In genomic region chr6:149723771-149724417, GRCh38 we compare ENCODE assay signal across 8 cellular contexts. TPM values are rescaled to one million over a fixed set of nuclear protein-coding genes. Genes with fewer than 3 reads are reported as not detected.
DNase-seq lines count a peak whose midpoint lies in the region; ATAC-seq and TF ChIP-seq lines count a peak whose summit lies in the region.

No MANE protein-coding gene starts in this region.

- TF ChIP-seq RAD21 in HCT116 (IDR thresholded peaks at IDR 0.05; ENCODE audit: low read depth): peak; percentile 78

- H3K27me3 ChIP-seq in HCT116 (ENCODE audit: insufficient read depth, low read length): no peaks in the 10 kb centered on the region

- CTCF ChIA-PET in HCT116 (lab: Charles Lee): no interaction called here
- CTCF ChIA-PET in activated CD4-positive, alpha-beta T cell treated with anti-CD3 and anti-CD28 coated beads, Interleukin-2, amount 10 ng/mL, durations not matched to agents 7 days and 5 days (lab: Charles Lee): interaction anchor here (1.5 kb wide), 1 partner anchor 10 kb away, joined by 5 read pairs; no protein-coding TSS in a partner anchor

- H4K20me1 ChIP-seq in HCT116 (ENCODE audit: insufficient read depth): 0 out of 2 replicates have a peak, but pooled peaks cover 5% of the 10 kb centered on the region

- H3K79me2 ChIP-seq in HCT116 (ENCODE audit: insufficient read depth, low read length): no peaks in the 10 kb centered on the region

- no peak overlapping the region for H3K4me3 Mint-ChIP-seq in activated CD4-positive, alpha-beta T cell treated with anti-CD3 and anti-CD28 coated beads, Interleukin-2, amount 10 ng/mL, durations not matched to agents 7 days and 5 days
- no peak overlapping the region for H3K4me3 Mint-ChIP-seq in natural killer cell

- ATAC-seq in HCT116 (peak; percentile 96), natural killer cell (peak; percentile 80 to 95 (median 87)), HG03196 (IDR thresholded peaks at IDR 0.05; ENCODE audit: unreplicated experiment) (no peak), GM18519 (IDR thresholded peaks at IDR 0.05; ENCODE audit: low FRiP score, unreplicated experiment) (no peak)

- no peak overlapping the region for H3K4me2 ChIP-seq in HCT116 (ENCODE audit: low read length)

- no peak overlapping the region for H3K4me3 ChIP-seq in HCT116 (replicated peaks in 1 of 2; ENCODE audit: low read depth in 1 of 2, low read length in 2 of 2)

- no peak overlapping the region for H2AFZ ChIP-seq in HCT116 (ENCODE audit: low read depth, low read length, poor library complexity, severe bottlenecking)

- BruUV-seq in HCT116 (replicated peaks; lab: Mats Ljungman, UMichigan): no TSS peak

- no peaks in the 10 kb centered on the region for H3K9me3 ChIP-seq in HCT116 (ENCODE audit: control insufficient read depth in 1 of 2, insufficient read depth in 1 of 2, low read depth in 1 of 2, low read length in 2 of 2)

- no peak overlapping the region for H3K27ac Mint-ChIP-seq in activated CD4-positive, alpha-beta T cell treated with anti-CD3 and anti-CD28 coated beads, Interleukin-2, amount 10 ng/mL, durations not matched to agents 7 days and 5 days
- H3K27ac Mint-ChIP-seq in natural killer cell: peak overlapping the region in 1 of 2 donors; percentile 19

- peak; percentile 71 for DNase-seq in Caki2 (ENCODE audit: low read depth)
- DNase-seq in HCT116 (ENCODE audit: low read depth, low spot score): peak; percentile 60
- DNase-seq in NCI-H526 (lab: John Stamatoyannopoulos, UW): peak; percentile 46 to 60
- DNase-seq in activated CD4-positive, alpha-beta T cell treated with anti-CD3 and anti-CD28 coated beads, Interleukin-2, amount 10 ng/mL, durations not matched to agents 7 days and 5 days: peak; percentile 64
- DNase-seq in erythroblast (lab: John Stamatoyannopoulos, UW): peak; percentile 82 to 83
- no peak for DNase-seq in natural killer cell

- H3K36me3 Mint-ChIP-seq in activated CD4-positive, alpha-beta T cell treated with anti-CD3 and anti-CD28 coated beads, Interleukin-2, amount 10 ng/mL, durations not matched to agents 7 days and 5 days (ENCODE audit: low read depth): peaks cover 44% of the 10 kb centered on the region
- peaks cover 7% of the 10 kb centered on the region for H3K36me3 Mint-ChIP-seq in natural killer cell

- peaks cover 16 to 22% of the 10 kb centered on the region in 2 experiments; a peak in 2 of 4 replicates for H3K36me3 ChIP-seq in HCT116 (ENCODE audit: control insufficient read depth in 1 of 2, insufficient read depth in 2 of 2, low read length in 2 of 2)

- TF ChIP-seq POLR2A in HCT116 (IDR thresholded peaks at IDR 0.05; ENCODE audit: borderline replicate concordance, extremely low read depth, insufficient read depth, insufficient read length): no peak
- TF ChIP-seq POLR2A in erythroblast (IDR thresholded peaks at IDR 0.05; ENCODE audit: low read length): no peak

- H3K4me1 ChIP-seq in HCT116 (ENCODE audit: control insufficient read depth in 1 of 2, insufficient read depth in 2 of 2, low read length in 2 of 2): peaks cover 0 to under 1% of the 10 kb centered on the region in 2 experiments; a peak in 1 of 4 replicates

- peak; percentile 77 to 85 (median 81) for TF ChIP-seq CTCF in HCT116 (IDR thresholded peaks at IDR 0.05 in 2 of 3, conservative IDR thresholded peaks at IDR 0.05 in 1 of 3; ENCODE audit: borderline replicate concordance in 1 of 3, insufficient read depth in 1 of 3, low read depth in 2 of 3, low read length in 2 of 3)
- peak; percentile 55 for TF ChIP-seq CTCF in natural killer cell (IDR thresholded peaks at IDR 0.05)

- no peaks in the 10 kb centered on the region for H3K27me3 Mint-ChIP-seq in activated CD4-positive, alpha-beta T cell treated with anti-CD3 and anti-CD28 coated beads, Interleukin-2, amount 10 ng/mL, durations not matched to agents 7 days and 5 days
- no peaks in the 10 kb centered on the region for H3K27me3 Mint-ChIP-seq in natural killer cell (ENCODE audit: low read depth in 2 of 2)

- H3K9me3 Mint-ChIP-seq in activated CD4-positive, alpha-beta T cell treated with anti-CD3 and anti-CD28 coated beads, Interleukin-2, amount 10 ng/mL, durations not matched to agents 7 days and 5 days: no peaks in the 10 kb centered on the region
- H3K9me3 Mint-ChIP-seq in natural killer cell: no peaks in the 10 kb centered on the region

- in situ Hi-C loops in Caki2 (cut with HindIII; ENCODE audit: low pct_unique_long_range_greater_than_20kb, low sequenced_read_pairs): no loop called here

- H3K9me2 ChIP-seq in HCT116 (ENCODE audit: insufficient read depth): no peaks in the 10 kb centered on the region

- RAD21 ChIA-PET in HCT116 (lab: Charles Lee; ENCODE audit: low non-redundant PET in 1 of 2, low total read pairs in 2 of 2, uncharacterized antibody in 2 of 2, unreplicated experiment in 2 of 2): interaction anchor here in 1 of 2 experiments (1.0 kb wide), 1 partner anchor 293 kb away, joined by 3 read pairs; no protein-coding TSS in a partner anchor

- intact Hi-C loops in HCT116 (cut with micrococcal nuclease): loop anchor here (1.0 to 5.0 kb wide), 2 partner anchors 202 to 293 kb away; no protein-coding TSS in a partner anchor
- intact Hi-C loops in natural killer cell (cut with micrococcal nuclease): no loop called here

- no peak overlapping the region for H3K27ac ChIP-seq in HCT116 (ENCODE audit: low read depth, low read length)

- peaks cover 33% of the 10 kb centered on the region for H3K4me1 Mint-ChIP-seq in activated CD4-positive, alpha-beta T cell treated with anti-CD3 and anti-CD28 coated beads, Interleukin-2, amount 10 ng/mL, durations not matched to agents 7 days and 5 days
- H3K4me1 Mint-ChIP-seq in natural killer cell: peaks cover 16 to 17% of the 10 kb centered on the region in 2 donors

- H3K9ac ChIP-seq in HCT116 (ENCODE audit: low read length): no peak overlapping the region

- POLR2A ChIA-PET in HCT116 (lab: Charles Lee): no interaction called here
- POLR2A ChIA-PET in activated CD4-positive, alpha-beta T cell treated with anti-CD3 and anti-CD28 coated beads, Interleukin-2, amount 10 ng/mL, durations not matched to agents 7 days and 5 days (lab: Charles Lee): no interaction called here

TF ChIP-seq in HCT116, 20 proteins besides CTCF, POLR2A, EP300 and RAD21:
- TF ChIP-seq, protein P1, sequence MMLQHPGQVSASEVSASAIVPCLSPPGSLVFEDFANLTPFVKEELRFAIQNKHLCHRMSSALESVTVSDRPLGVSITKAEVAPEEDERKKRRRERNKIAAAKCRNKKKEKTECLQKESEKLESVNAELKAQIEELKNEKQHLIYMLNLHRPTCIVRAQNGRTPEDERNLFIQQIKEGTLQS (IDR thresholded peaks at IDR 0.05): no peak
- TF ChIP-seq ELF1 (IDR thresholded peaks at IDR 0.05; ENCODE audit: borderline replicate concordance, low read depth) (no peak), EGR1 (IDR thresholded peaks at IDR 0.05; ENCODE audit: low read depth) (no peak), SP1 (IDR thresholded peaks at IDR 0.05; ENCODE audit: low read depth) (no peak), EZH2phosphoT487 (IDR thresholded peaks at IDR 0.05; ENCODE audit: borderline replicate concordance) (no peak)
TF ChIP-seq in HCT116: peak in this region for 0.

RNA-seq across cellular contexts. Expression of gene LATS1, which starts 6.0 kb away (rescaled TPM):
- total RNA-seq in Caki2 (2014; rRNA removed; shearing (Covaris generic); ENCODE audit: low replicate concordance): 5.5 TPM in 2 replicates
- total RNA-seq in HCT116 (2021; ENCODE audit: unreplicated experiment) (21.6 TPM), natural killer cell (10 to 100 TPM; 37.9 to 52.5 (median 49.4) TPM)
- polyA plus RNA-seq in HCT116 (2012): 6.9 and 7.1 TPM in 2 replicates
- total RNA-seq in activated CD4-positive, alpha-beta T cell treated with anti-CD3 and anti-CD28 coated beads, Interleukin-2, amount 10 ng/mL, durations not matched to agents 7 days and 5 days: 10 to 100 TPM; 34.9 to 37.3 TPM

RNA-seq across cellular contexts. Expression of gene NUP43, which starts 22.4 kb away (rescaled TPM):
- 18.9 and 28.2 TPM in 2 replicates for total RNA-seq in Caki2 (2014; rRNA removed; shearing (Covaris generic); ENCODE audit: low replicate concordance)
- total RNA-seq in HCT116 (2021; ENCODE audit: unreplicated experiment): 51.0 TPM
- 13.7 and 24.8 TPM in 2 replicates for polyA plus RNA-seq in HCT116 (2012)
- 10 to 100 TPM; 59.9 to 74.6 TPM for total RNA-seq in activated CD4-positive, alpha-beta T cell treated with anti-CD3 and anti-CD28 coated beads, Interleukin-2, amount 10 ng/mL, durations not matched to agents 7 days and 5 days
- total RNA-seq in natural killer cell: 10 to 100 TPM; 20.8 to 33.4 (median 23.5) TPM

RNA-seq across cellular contexts. Expression of gene PCMT1, which starts 25.6 kb away (rescaled TPM):
- 67.4 and 85.4 TPM in 2 replicates for total RNA-seq in Caki2 (2014; rRNA removed; shearing (Covaris generic); ENCODE audit: low replicate concordance)
- total RNA-seq in HCT116 (2021; ENCODE audit: unreplicated experiment) (86.9 TPM), natural killer cell (10 to 100 TPM; 31.7 to 53.6 (median 41.5) TPM)
- 60.2 and 87.0 TPM in 2 replicates for polyA plus RNA-seq in HCT116 (2012)
- total RNA-seq in activated CD4-positive, alpha-beta T cell treated with anti-CD3 and anti-CD28 coated beads, Interleukin-2, amount 10 ng/mL, durations not matched to agents 7 days and 5 days: 10 to 100 TPM; 86.2 to 93.9 TPM

Comparison
In these comparisons a context has a peak if more than half of its experiments do, and no peak if none do; other contexts are left out.
1. ATAC-seq: peak in HCT116 (single experiment) and natural killer cell (3 of 3); none in HG03196 (single experiment) and GM18519 (single experiment).